Comparison of ENCODE assay signal across 31 cellular contexts in genomic region chr2:96549466-96549785, GRCh38. TPM values are rescaled to one million over a fixed set of nuclear protein-coding genes. Genes with fewer than 3 reads are reported as not detected.
A peak's percentile ranks its signal among the peaks of the same experiment; 100 is the strongest.
DNase-seq lines count a peak whose midpoint lies in the region; ATAC-seq, FAIRE-seq and TF ChIP-seq lines count a peak whose summit lies in the region.
"Had no signal": no experiment of that assay in that cellular context is flagged by ENCODE, and none has a peak within 500 bp of the region (broad histone marks: within the 10 kb centered on the region; RNA-seq: fewer than 3 reads in every experiment).

No MANE protein-coding gene starts in this region.

- H3K4me1 ChIP-seq in MM.1S (ENCODE audit: low read length) (peaks cover 40% of the 10 kb centered on the region), thoracic aorta (ENCODE audit: control insufficient read depth in 1 of 2, low read depth in 2 of 2) (peaks cover 21 to 66% of the 10 kb centered on the region in 2 donors), small intestine (ENCODE audit: control insufficient read depth in 2 of 2, insufficient read depth in 1 of 2, low read depth in 1 of 2, low read length in 1 of 2) (no peaks in the 10 kb centered on the region)
- H3K4me1 ChIP-seq: prostate gland had no signal

- H3K9me3 ChIP-seq in MM.1S (replicated peaks; ENCODE audit: insufficient read depth, low read length) (no peaks in the 10 kb centered on the region), iPS-18c (ENCODE audit: control insufficient read depth, insufficient read depth, low read length) (no peaks in the 10 kb centered on the region), thoracic aorta (no peaks in the 10 kb centered on the region), small intestine (ENCODE audit: control insufficient read depth, low read depth) (no peaks in the 10 kb centered on the region)
- H3K9me3 ChIP-seq: neutrophil, prostate gland had no signal

- H3K36me3 Mint-ChIP-seq in activated T-cell treated with anti-CD3 and anti-CD28 coated beads, Interleukin-2, amount 50 U/mL, for 72 hours (ENCODE audit: insufficient read depth in 2 of 2) = peaks cover 18 to 37% of the 10 kb centered on the region in 2 donors
- peaks cover 14% of the 10 kb centered on the region; the same call in 1 of the 2 replicates for H3K36me3 Mint-ChIP-seq in HFFc6 (ENCODE audit: low read depth)

- peaks cover 61% of the 10 kb centered on the region for H3K4me1 Mint-ChIP-seq in activated T-cell treated with anti-CD3 and anti-CD28 coated beads, Interleukin-2, amount 50 U/mL, for 72 hours (ENCODE audit: low read depth)
- peaks cover 8% of the 10 kb centered on the region; the same call in 1 of the 2 replicates for H3K4me1 Mint-ChIP-seq in HFFc6 (ENCODE audit: low read depth)

- peak; percentile 27 for DNase-seq in activated T-cell treated with anti-CD3 and anti-CD28 coated beads, Interleukin-2, amount 50 U/mL, for 1 hour
- DNase-seq in activated T-cell treated with anti-CD3 and anti-CD28 coated beads, Interleukin-2, amount 50 U/mL, for 72 hours = no peak
- no peak for DNase-seq in MM.1S
- DNase-seq in thoracic aorta (ENCODE audit: low spot score) = no peak
- DNase-seq in small intestine = no peak
- no peak for DNase-seq in HFFc6
- DNase-seq: activated CD4-positive, alpha-beta memory T cell treated with anti-CD3 and anti-CD28 coated beads for 36 hours; DND-41; effector CD8-positive, alpha-beta T cell; GF-D8; NCI-H1092; NCI-H1694 treated with DMSO at 0.1 percent for 48 hours; NCI-H2171; NCI-H510A; stimulated activated CD4-positive, alpha-beta T cell treated with anti-CD3 and anti-CD28 coated beads, Interleukin-15, amount 100 ng/mL, for 24 hours; stimulated activated CD4-positive, alpha-beta T cell treated with anti-CD3 and anti-CD28 coated beads, Interleukin-4, amount 100 ng/mL, for 4 hours had no signal

- peak overlapping the region; percentile 28; the same call in 1 of the 2 replicates for H3K27ac ChIP-seq in MM.1S (ENCODE audit: low read length)
- H3K27ac ChIP-seq in thoracic aorta = peak overlapping the region; percentile 35 to 51
- H3K27ac ChIP-seq in small intestine (ENCODE audit: low read depth in 1 of 2, low read length in 1 of 2) = no peak overlapping the region
- H3K27ac ChIP-seq: epithelial cell of prostate, GM23248, neutrophil, prostate gland had no signal

- TF ChIP-seq CTCF in MM.1S (IDR thresholded peaks at IDR 0.05; ENCODE audit: low read length) (no peak), thoracic aorta (IDR thresholded peaks at IDR 0.05) (no peak), HFFc6 (IDR thresholded peaks at IDR 0.05) (no peak)

- no peak overlapping the region for H3K9ac ChIP-seq in MM.1S (ENCODE audit: low read length)
- H3K9ac ChIP-seq: GM23248 had no signal

- H3K4me3 ChIP-seq in MM.1S (ENCODE audit: low read length) (no peak overlapping the region), iPS-18c (ENCODE audit: insufficient read depth, low read depth, low read length) (peak overlapping the region; percentile 20; the same call in 1 of the 2 replicates), thoracic aorta (no peak overlapping the region), small intestine (ENCODE audit: low read depth in 1 of 2, low read length in 2 of 2) (no peak overlapping the region)
- H3K4me3 ChIP-seq: GM23248, prostate gland had no signal

- H3K27me3 Mint-ChIP-seq in activated T-cell treated with anti-CD3 and anti-CD28 coated beads, Interleukin-2, amount 50 U/mL, for 72 hours (ENCODE audit: low read depth) = no peaks in the 10 kb centered on the region
- peaks cover 4% of the 10 kb centered on the region; the same call in 1 of the 2 replicates for H3K27me3 Mint-ChIP-seq in HFFc6 (ENCODE audit: insufficient read depth)
- H3K27me3 Mint-ChIP-seq: activated T-helper 17 cell treated with anti-CD3 and anti-CD28 coated beads, Interleukin-2, amount 50 U/mL, for 72 hours had no signal

- peaks cover 92% of the 10 kb centered on the region for H3F3A ChIP-seq in MM.1S (ENCODE audit: insufficient read depth, low read length)

- H3K79me2 ChIP-seq in MM.1S (ENCODE audit: low read length) = peaks cover 61% of the 10 kb centered on the region

- FAIRE-seq in small intestine (lab: Jason Lieb, UNC) = no peak
- FAIRE-seq: bronchial epithelial cell, islet of Langerhans had no signal

- H3K27me3 ChIP-seq in MM.1S (replicated peaks; ENCODE audit: insufficient read depth, low read length) = no peaks in the 10 kb centered on the region
- no peaks in the 10 kb centered on the region for H3K27me3 ChIP-seq in thoracic aorta (replicated peaks; ENCODE audit: insufficient read depth)
- H3K27me3 ChIP-seq in small intestine (ENCODE audit: control insufficient read depth in 2 of 2, insufficient read depth in 2 of 2, low read length in 2 of 2) = no peaks in the 10 kb centered on the region
- H3K27me3 ChIP-seq: neutrophil had no signal

- no peak overlapping the region for H3K4me2 ChIP-seq in MM.1S (ENCODE audit: low read depth, low read length)

- no peaks in the 10 kb centered on the region for H3K9me3 Mint-ChIP-seq in activated T-cell treated with anti-CD3 and anti-CD28 coated beads, Interleukin-2, amount 50 U/mL, for 72 hours
- H3K9me3 Mint-ChIP-seq in HFFc6 = no peaks in the 10 kb centered on the region
- H3K9me3 Mint-ChIP-seq: activated CD4-positive, alpha-beta memory T cell treated with anti-CD3 and anti-CD28 coated beads for 36 hours; activated naive CD4-positive, alpha-beta T cell treated with anti-CD3 and anti-CD28 coated beads, Interleukin-2, amount 50 U/mL, for 72 hours; activated T-helper 17 cell treated with anti-CD3 and anti-CD28 coated beads, Interleukin-2, amount 50 U/mL, for 72 hours had no signal

- H4K20me1 ChIP-seq in MM.1S (ENCODE audit: insufficient read depth, low read length) = peaks cover 77% of the 10 kb centered on the region

- H3K9me2 ChIP-seq in MM.1S (replicated peaks; ENCODE audit: insufficient read depth, low read length) = no peaks in the 10 kb centered on the region

- no peak overlapping the region for H2AFZ ChIP-seq in MM.1S (ENCODE audit: low read length)
- H2AFZ ChIP-seq: GM23248 had no signal

- 27 to 81% (median 70%) methylated on average over 3 to 4 of the region's 4 CpGs for WGBS in small intestine, 3 donors

- H3K36me3 ChIP-seq in MM.1S (replicated peaks; ENCODE audit: insufficient read depth, low read length) (peaks cover 32% of the 10 kb centered on the region), thoracic aorta (peaks cover 63% of the 10 kb centered on the region), small intestine (ENCODE audit: control insufficient read depth in 2 of 2, insufficient read depth in 2 of 2, low read length in 2 of 2) (peaks cover 0 to 3% of the 10 kb centered on the region in 2 donors)
- H3K36me3 ChIP-seq: prostate gland had no signal

- no peak overlapping the region for H3K27ac Mint-ChIP-seq in activated T-cell treated with anti-CD3 and anti-CD28 coated beads, Interleukin-2, amount 50 U/mL, for 72 hours
- H3K27ac Mint-ChIP-seq in HFFc6 = no peak overlapping the region
- H3K27ac Mint-ChIP-seq: activated CD4-positive, alpha-beta memory T cell treated with anti-CD3 and anti-CD28 coated beads for 36 hours; activated T-helper 17 cell treated with anti-CD3 and anti-CD28 coated beads, Interleukin-2, amount 50 U/mL, for 72 hours had no signal

- no peak overlapping the region for H3K4me3 Mint-ChIP-seq in activated T-cell treated with anti-CD3 and anti-CD28 coated beads, Interleukin-2, amount 50 U/mL, for 72 hours
- H3K4me3 Mint-ChIP-seq in HFFc6 = no peak overlapping the region
- H3K4me3 Mint-ChIP-seq: activated CD4-positive, alpha-beta memory T cell treated with anti-CD3 and anti-CD28 coated beads for 36 hours; activated T-helper 17 cell treated with anti-CD3 and anti-CD28 coated beads, Interleukin-2, amount 50 U/mL, for 72 hours had no signal

- no peak for ATAC-seq in activated T-cell treated with anti-CD3 and anti-CD28 coated beads, Interleukin-2, amount 50 U/mL, for 72 hours (replicated peaks in 1 of 2)
- no peak for ATAC-seq in thoracic aorta (ENCODE audit: insufficient number of reproducible peaks, low FRiP score, low read depth)
- no peak for ATAC-seq in GM19452 (IDR thresholded peaks at IDR 0.05; ENCODE audit: unreplicated experiment)
- ATAC-seq: activated CD4-positive, CD25-positive, alpha-beta regulatory T cell treated with anti-CD3 and anti-CD28 coated beads, Interleukin-2, amount 50 U/mL, for 24 hours; activated naive CD4-positive, alpha-beta T cell treated with anti-CD3 and anti-CD28 coated beads, Interleukin-2, amount 50 U/mL, for 72 hours; activated T-helper 17 cell treated with anti-CD3 and anti-CD28 coated beads, Interleukin-2, amount 50 U/mL, for 72 hours; sciatic nerve had no signal

RNA-seq across cellular contexts. Expression of gene ARID5A, which starts 12.9 kb away (rescaled TPM):
- total RNA-seq in activated T-cell treated with anti-CD3 and anti-CD28 coated beads, Interleukin-2, amount 50 U/mL, for 72 hours = 100 to 1,000 TPM; 424 to 433 TPM
- total RNA-seq in thoracic aorta = 100 to 1,000 TPM; 152 to 231 TPM
- 10 to 100 TPM in 1 of 3 donors, 1 to 10 TPM in 2; 2.9 to 15.2 (median 8.6) TPM for polyA plus RNA-seq in small intestine
- total RNA-seq in HFFc6 (2021; fragmentation: NEBNext Ultra II Directional; extraction: Animal tissue kit (Norgen Biotek cat#: 25700)) = 10 to 100 TPM in 3 of 6 experiments, 1 to 10 TPM in 3; 9.6 to 13.6 (median 10.0) TPM

RNA-seq across cellular contexts. Expression of gene NEURL3, which starts 44.3 kb away (rescaled TPM):
- 1 to 10 TPM; 4.4 to 5.3 TPM for total RNA-seq in activated T-cell treated with anti-CD3 and anti-CD28 coated beads, Interleukin-2, amount 50 U/mL, for 72 hours
- total RNA-seq in thoracic aorta = not detected
- 1 to 10 TPM in 2 of 3 donors, under 1 TPM in 1; 0.61 to 6.2 (median 3.1) TPM for polyA plus RNA-seq in small intestine
- total RNA-seq in HFFc6 (2021; fragmentation: NEBNext Ultra II Directional; extraction: Animal tissue kit (Norgen Biotek cat#: 25700)) = not detected
- total RNA-seq: bronchial epithelial cell, GM23248, myocyte, OCI-LY7, SK-MEL-5 had no signal
- polyA plus RNA-seq: GM23248 had no signal

Comparison
In these comparisons a context has a peak if more than half of its experiments do, and no peak if none do; other contexts are left out.
1. H3K27ac ChIP-seq: peak in MM.1S (single experiment) and thoracic aorta (2 of 2); none in small intestine (0 of 2).
2. RNA of gene ARID5A, which starts 12.9 kb away (total RNA-seq): 424 to 433 TPM in activated T-cell treated with anti-CD3 and anti-CD28 coated beads, Interleukin-2, amount 50 U/mL, for 72 hours and 152 to 231 TPM in thoracic aorta; 9.6 to 13.6 TPM in HFFc6; every median in the first group is over 10 times any median in the second.
3. RNA of gene NEURL3, which starts 44.3 kb away (total RNA-seq): 4.4 to 5.3 TPM in activated T-cell treated with anti-CD3 and anti-CD28 coated beads, Interleukin-2, amount 50 U/mL, for 72 hours; not detected in thoracic aorta and not detected in HFFc6; every median in the first group is over 4 times any median in the second.